Comparison of ENCODE assay signal across 8 cellular contexts in genomic region chr11:15046673-15047072, GRCh38. TPM values are rescaled to one million over a fixed set of nuclear protein-coding genes. Genes with fewer than 3 reads are reported as not detected.
"Had no signal": no experiment of that assay in that cellular context is flagged by ENCODE, and none has a peak within 500 bp of the region (broad histone marks: within the 10 kb centered on the region; RNA-seq: fewer than 3 reads in every experiment).

No MANE protein-coding gene starts in this region.

RNA-seq across cellular contexts. Expression of gene CALCB, which starts 26.7 kb away (rescaled TPM):
- total RNA-seq: PC-3, PC-9, Right ventricle myocardium inferior, Right ventricle myocardium superior, RPMI7951, SJCRH30, SJSA1, SK-MEL-5 had no signal
